1 cellular context compared by ENCODE assay signal in the genomic region with DNA sequence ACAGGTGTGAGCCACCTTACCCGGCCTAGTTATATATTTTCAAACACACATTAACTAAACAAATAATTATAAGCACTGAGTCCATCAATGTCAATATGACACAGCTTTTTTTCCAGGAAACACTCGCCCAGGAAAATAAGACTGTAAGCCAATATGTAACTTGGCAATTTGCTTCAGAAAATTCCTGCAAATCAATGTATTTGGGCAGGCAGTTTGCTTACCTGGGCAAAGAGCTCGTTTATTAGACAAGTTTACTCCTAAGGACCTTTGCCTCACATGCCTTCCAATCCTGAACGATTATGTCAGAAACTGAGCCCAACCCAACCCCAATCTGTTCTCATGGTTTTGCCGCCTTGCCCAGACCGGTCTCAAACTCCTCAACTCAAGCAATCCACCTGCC.
TF ChIP-seq lines count a peak whose summit lies in the region.

No MANE protein-coding gene starts in this region.

TF ChIP-seq in GM12878, 131 proteins besides CTCF, POLR2A, EP300 and RAD21 (continued from another document):
- TF ChIP-seq, protein P1, sequence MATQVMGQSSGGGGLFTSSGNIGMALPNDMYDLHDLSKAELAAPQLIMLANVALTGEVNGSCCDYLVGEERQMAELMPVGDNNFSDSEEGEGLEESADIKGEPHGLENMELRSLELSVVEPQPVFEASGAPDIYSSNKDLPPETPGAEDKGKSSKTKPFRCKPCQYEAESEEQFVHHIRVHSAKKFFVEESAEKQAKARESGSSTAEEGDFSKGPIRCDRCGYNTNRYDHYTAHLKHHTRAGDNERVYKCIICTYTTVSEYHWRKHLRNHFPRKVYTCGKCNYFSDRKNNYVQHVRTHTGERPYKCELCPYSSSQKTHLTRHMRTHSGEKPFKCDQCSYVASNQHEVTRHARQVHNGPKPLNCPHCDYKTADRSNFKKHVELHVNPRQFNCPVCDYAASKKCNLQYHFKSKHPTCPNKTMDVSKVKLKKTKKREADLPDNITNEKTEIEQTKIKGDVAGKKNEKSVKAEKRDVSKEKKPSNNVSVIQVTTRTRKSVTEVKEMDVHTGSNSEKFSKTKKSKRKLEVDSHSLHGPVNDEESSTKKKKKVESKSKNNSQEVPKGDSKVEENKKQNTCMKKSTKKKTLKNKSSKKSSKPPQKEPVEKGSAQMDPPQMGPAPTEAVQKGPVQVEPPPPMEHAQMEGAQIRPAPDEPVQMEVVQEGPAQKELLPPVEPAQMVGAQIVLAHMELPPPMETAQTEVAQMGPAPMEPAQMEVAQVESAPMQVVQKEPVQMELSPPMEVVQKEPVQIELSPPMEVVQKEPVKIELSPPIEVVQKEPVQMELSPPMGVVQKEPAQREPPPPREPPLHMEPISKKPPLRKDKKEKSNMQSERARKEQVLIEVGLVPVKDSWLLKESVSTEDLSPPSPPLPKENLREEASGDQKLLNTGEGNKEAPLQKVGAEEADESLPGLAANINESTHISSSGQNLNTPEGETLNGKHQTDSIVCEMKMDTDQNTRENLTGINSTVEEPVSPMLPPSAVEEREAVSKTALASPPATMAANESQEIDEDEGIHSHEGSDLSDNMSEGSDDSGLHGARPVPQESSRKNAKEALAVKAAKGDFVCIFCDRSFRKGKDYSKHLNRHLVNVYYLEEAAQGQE (IDR thresholded peaks at IDR 0.05; ENCODE audit: low read depth, low read length) = no peak
TF ChIP-seq in GM12878: peak in this region for 0.
